1 cellular context compared by ENCODE assay signal in genomic region chr11:58770166-58770565, GRCh38.
TF ChIP-seq lines count a peak whose summit lies in the region.

No MANE protein-coding gene starts in this region.

TF ChIP-seq in K562, 482 proteins besides CTCF, POLR2A, EP300 and RAD21 (continued from another document and continues in another):
- no peak for TF ChIP-seq ATF6 (CRISPR knock-in tag; IDR thresholded peaks at IDR 0.05)
- no peak for TF ChIP-seq ZFPM2 (CRISPR knock-in tag; IDR thresholded peaks at IDR 0.05)
- TF ChIP-seq TEAD4 (IDR thresholded peaks at IDR 0.05; ENCODE audit: low read length): peak; percentile 92
- TF ChIP-seq TEAD4 (CRISPR knock-in tag; IDR thresholded peaks at IDR 0.05; ENCODE audit: borderline replicate concordance): no peak
- TF ChIP-seq CBFA2T2 (conservative IDR thresholded peaks at IDR 0.05): peak; percentile 80
- no peak for TF ChIP-seq HOMEZ (CRISPR knock-in tag; IDR thresholded peaks at IDR 0.05)
- TF ChIP-seq HMBOX1 (IDR thresholded peaks at IDR 0.05): no peak; the same call in none of the 2 replicates
- no peak for TF ChIP-seq COPS2 (conservative IDR thresholded peaks at IDR 0.05)
- no peak for TF ChIP-seq ZNF785 (CRISPR knock-in tag; IDR thresholded peaks at IDR 0.05)
- TF ChIP-seq SREBF2 (CRISPR knock-in tag; IDR thresholded peaks at IDR 0.05): no peak
- no peak for TF ChIP-seq NR2C1 (IDR thresholded peaks at IDR 0.05)
- peak; percentile 68 for TF ChIP-seq NR2C1 (tag; IDR thresholded peaks at IDR 0.05)
- TF ChIP-seq ZNF134 (CRISPR knock-in tag; conservative IDR thresholded peaks at IDR 0.05): no peak
- no peak for TF ChIP-seq ZNF408 (CRISPR knock-in tag; IDR thresholded peaks at IDR 0.05; ENCODE audit: low read depth)
- TF ChIP-seq ZFX (CRISPR knock-in tag; IDR thresholded peaks at IDR 0.05): no peak
- TF ChIP-seq LEF1 (IDR thresholded peaks at IDR 0.05): peak; percentile 74; the same call in 1 of the 2 replicates
- peak; percentile 76; the same call in 1 of the 2 replicates for TF ChIP-seq ZNF395 (CRISPR knock-in tag; IDR thresholded peaks at IDR 0.05)
- TF ChIP-seq SRSF9 (IDR thresholded peaks at IDR 0.05; ENCODE audit: borderline replicate concordance, low read depth, low read length): no peak
- no peak for TF ChIP-seq ZNF239 (CRISPR knock-in tag; IDR thresholded peaks at IDR 0.05)
- no peak for TF ChIP-seq ZNF165 (CRISPR knock-in tag; IDR thresholded peaks at IDR 0.05; ENCODE audit: borderline replicate concordance)
- peak; percentile 68; the same call in 1 of the 2 replicates for TF ChIP-seq GATAD2A (IDR thresholded peaks at IDR 0.05)
- peak; percentile 66 for TF ChIP-seq BHLHE40 (IDR thresholded peaks at IDR 0.05; ENCODE audit: low read length)
- no peak for TF ChIP-seq CTCFL (IDR thresholded peaks at IDR 0.05; ENCODE audit: borderline replicate concordance, insufficient read depth, low read depth, low read length, poor library complexity, severe bottlenecking)
- TF ChIP-seq ZNF316 (IDR thresholded peaks at IDR 0.05): peak; percentile 36
- no peak for TF ChIP-seq WHSC1 (IDR thresholded peaks at IDR 0.05; ENCODE audit: low read length)
- TF ChIP-seq EP400 (IDR thresholded peaks at IDR 0.05): no peak
- TF ChIP-seq CBFA2T3 (IDR thresholded peaks at IDR 0.05): peak; percentile 86
- no peak for TF ChIP-seq FOXA1 (IDR thresholded peaks at IDR 0.05; ENCODE audit: borderline replicate concordance)
- TF ChIP-seq ZNF3 (CRISPR knock-in tag; IDR thresholded peaks at IDR 0.05): no peak
- TF ChIP-seq PTBP1 (IDR thresholded peaks at IDR 0.05; ENCODE audit: low read depth, low read length): no peak
- TF ChIP-seq SRSF3 (IDR thresholded peaks at IDR 0.05; ENCODE audit: insufficient read depth, low read length): no peak
- TF ChIP-seq ZNF584 (CRISPR knock-in tag; IDR thresholded peaks at IDR 0.05; ENCODE audit: low read depth): no peak
- TF ChIP-seq ZNF592 (IDR thresholded peaks at IDR 0.05): no peak; the same call in 1 of the 2 replicates
- no peak for TF ChIP-seq HBP1 (CRISPR knock-in tag; IDR thresholded peaks at IDR 0.05)
- no peak for TF ChIP-seq ZNF764 (CRISPR knock-in tag; IDR thresholded peaks at IDR 0.05; ENCODE audit: low read depth)
- TF ChIP-seq PATZ1 (CRISPR knock-in tag; IDR thresholded peaks at IDR 0.05; ENCODE audit: borderline replicate concordance): no peak
- no peak for TF ChIP-seq RBM15 (IDR thresholded peaks at IDR 0.05; ENCODE audit: insufficient read depth, low read length)
- no peak for TF ChIP-seq MTF1 (CRISPR knock-in tag; IDR thresholded peaks at IDR 0.05; ENCODE audit: borderline replicate concordance)
- TF ChIP-seq ZNF57 (CRISPR knock-in tag; IDR thresholded peaks at IDR 0.05): no peak
- TF ChIP-seq FOXJ3 (CRISPR knock-in tag; IDR thresholded peaks at IDR 0.05): no peak
- peak; percentile 69 for TF ChIP-seq MAFG (tag; conservative IDR thresholded peaks at IDR 0.05)
- no peak for TF ChIP-seq MBD2 (IDR thresholded peaks at IDR 0.05; ENCODE audit: borderline replicate concordance, low read depth)
- no peak for TF ChIP-seq ZNF830 (CRISPR knock-in tag; IDR thresholded peaks at IDR 0.05)
- no peak for TF ChIP-seq ZNF436 (CRISPR knock-in tag; IDR thresholded peaks at IDR 0.05)
- TF ChIP-seq MCM7 (IDR thresholded peaks at IDR 0.05): no peak
- no peak for TF ChIP-seq NONO (IDR thresholded peaks at IDR 0.05; ENCODE audit: low read depth in 2 of 2, low read length in 1 of 2)
- TF ChIP-seq ARID3A (IDR thresholded peaks at IDR 0.05; ENCODE audit: borderline replicate concordance, low read depth, low read length): no peak
- TF ChIP-seq SMARCC2 (IDR thresholded peaks at IDR 0.05; ENCODE audit: low read depth): peak; percentile 64; the same call in 1 of the 2 replicates
